Comparison of ENCODE assay signal across 15 cellular contexts in genomic region chr2:73103018-73103542, GRCh38. TPM values are rescaled to one million over a fixed set of nuclear protein-coding genes. Genes with fewer than 3 reads are reported as not detected.
DNase-seq lines count a peak whose midpoint lies in the region; ATAC-seq and TF ChIP-seq lines count a peak whose summit lies in the region.
"Had no signal": no experiment of that assay in that cellular context is flagged by ENCODE, and none has a peak within 500 bp of the region (broad histone marks: within the 10 kb centered on the region; RNA-seq: fewer than 3 reads in every experiment).

No MANE protein-coding gene starts in this region.

- peaks cover 43% of the 10 kb centered on the region for H3K4me1 ChIP-seq in CD4-positive, CD25-positive, alpha-beta regulatory T cell (ENCODE audit: control insufficient read depth, insufficient read depth, low read length, poor library complexity, severe bottlenecking)
- H3K4me1 ChIP-seq: neural progenitor cell had no signal

- DNase-seq in CD4-positive, CD25-positive, alpha-beta regulatory T cell, result no peak
- DNase-seq in GF-D8 (lab: John Stamatoyannopoulos, UW) (peak; percentile 19), T-cell (no peak), left colon (peak in 1 of 2 donors; percentile 35), GM13977 (ENCODE audit: low spot score) (no peak), NCI-H2081 treated with DMSO at 0.1 percent for 48 hours (lab: John Stamatoyannopoulos, UW) (no peak)
- DNase-seq: activated CD4-positive, alpha-beta T cell treated with anti-CD3 and anti-CD28 coated beads for 48 hours; dermis blood vessel endothelial cell; Kasumi-1; stimulated activated naive CD4-positive, alpha-beta T cell had no signal

- H3K27ac Mint-ChIP-seq in CD4-positive, CD25-positive, alpha-beta regulatory T cell, result peak overlapping the region in 2 of 3 donors; percentile 39 to 65
- H3K27ac Mint-ChIP-seq in T-cell, result peak overlapping the region; percentile 54 to 64
- H3K27ac Mint-ChIP-seq: neural progenitor cell had no signal

- in situ Hi-C loops in GM13977 (cut with MboI; ENCODE audit: low pct_unique_long_range_greater_than_20kb, low sequenced_read_pairs, unreplicated experiment), result no loop called here

- H3K4me1 Mint-ChIP-seq in CD4-positive, CD25-positive, alpha-beta regulatory T cell, result peaks cover 11 to 75% (median 35%) of the 10 kb centered on the region in 4 donors
- peaks cover 11 to 42% (median 12%) of the 10 kb centered on the region in 3 donors for H3K4me1 Mint-ChIP-seq in T-cell

- CTCF ChIA-PET in T-cell (lab: Charles Lee), result no interaction called here

- intact Hi-C loops in left colon (cut with DNase I, micrococcal nuclease), result no loop called here

- peak overlapping the region in 3 of 4 donors; percentile 38 to 80 (median 56) for H3K4me3 Mint-ChIP-seq in CD4-positive, CD25-positive, alpha-beta regulatory T cell
- H3K4me3 Mint-ChIP-seq in T-cell, result no peak overlapping the region
- H3K4me3 Mint-ChIP-seq: neural progenitor cell had no signal

- H3K36me3 ChIP-seq in CD4-positive, CD25-positive, alpha-beta regulatory T cell (ENCODE audit: control insufficient read depth, insufficient read depth, low read length), result no peaks in the 10 kb centered on the region
- H3K36me3 ChIP-seq: ascending aorta, neural progenitor cell had no signal

- no peaks in the 10 kb centered on the region for H3K9me3 ChIP-seq in CD4-positive, CD25-positive, alpha-beta regulatory T cell (ENCODE audit: control insufficient read depth in 2 of 2, low read length in 2 of 2)
- H3K9me3 ChIP-seq: ascending aorta had no signal

- TF ChIP-seq CTCF in GM13977 (IDR thresholded peaks at IDR 0.05; ENCODE audit: extremely low read depth, insufficient read depth, missing control alignments), result no peak

- POLR2A ChIA-PET in T-cell (lab: Charles Lee), result no interaction called here

- H3K27ac ChIP-seq in CD4-positive, CD25-positive, alpha-beta regulatory T cell (ENCODE audit: insufficient read depth, low read length, poor library complexity, severe bottlenecking), result peak overlapping the region; percentile 48
- H3K27ac ChIP-seq: ascending aorta, neural progenitor cell had no signal

- no peak for ATAC-seq in CD4-positive, CD25-positive, alpha-beta regulatory T cell (ENCODE audit: low read depth in 2 of 2)
- ATAC-seq in T-cell (replicated peaks in 1 of 4) (peak in 1 of 4 experiments; percentile 22), left colon (peak; percentile 64), HG02763 (IDR thresholded peaks at IDR 0.05; ENCODE audit: unreplicated experiment) (no peak)
- ATAC-seq: sciatic nerve had no signal

- H3K4me3 ChIP-seq in CD4-positive, CD25-positive, alpha-beta regulatory T cell (ENCODE audit: low read depth, low read length), result no peak overlapping the region
- H3K4me3 ChIP-seq: ascending aorta, lung, neural progenitor cell had no signal

- no peaks in the 10 kb centered on the region for H3K9me3 Mint-ChIP-seq in CD4-positive, CD25-positive, alpha-beta regulatory T cell
- no peaks in the 10 kb centered on the region for H3K9me3 Mint-ChIP-seq in T-cell
- H3K9me3 Mint-ChIP-seq: neural progenitor cell had no signal

- no peaks in the 10 kb centered on the region for H3K27me3 ChIP-seq in CD4-positive, CD25-positive, alpha-beta regulatory T cell (ENCODE audit: control insufficient read depth, insufficient read depth, low read length)
- H3K27me3 ChIP-seq: ascending aorta, neural progenitor cell had no signal

- no peaks in the 10 kb centered on the region for H3K27me3 Mint-ChIP-seq in CD4-positive, CD25-positive, alpha-beta regulatory T cell
- no peaks in the 10 kb centered on the region for H3K27me3 Mint-ChIP-seq in T-cell

- no peaks in the 10 kb centered on the region for H3K36me3 Mint-ChIP-seq in CD4-positive, CD25-positive, alpha-beta regulatory T cell
- H3K36me3 Mint-ChIP-seq in T-cell, result peaks cover 3% of the 10 kb centered on the region

RNA-seq across cellular contexts. Expression of gene RAB11FIP5, which starts 9.7 kb away (rescaled TPM):
- total RNA-seq in CD4-positive, CD25-positive, alpha-beta regulatory T cell, result 30.8 TPM
- polyA plus RNA-seq in CD4-positive, CD25-positive, alpha-beta regulatory T cell, result 10 to 100 TPM; 15.4 to 24.0 (median 19.7) TPM
- total RNA-seq in T-cell (10 to 100 TPM in 4 of 5 donors, 1 to 10 TPM in 1; 7.9 to 15.2 (median 11.0) TPM), left colon (10 to 100 TPM; 19.3 to 19.7 TPM)

RNA-seq across cellular contexts. Expression of gene SFXN5, which starts 31.6 kb away (rescaled TPM):
- total RNA-seq in CD4-positive, CD25-positive, alpha-beta regulatory T cell, result 8.0 TPM
- polyA plus RNA-seq in CD4-positive, CD25-positive, alpha-beta regulatory T cell, result 1 to 10 TPM; 1.0 to 2.0 (median 1.7) TPM
- 10 to 100 TPM in 2 of 5 donors, 1 to 10 TPM in 3; 6.3 to 14.2 (median 9.7) TPM for total RNA-seq in T-cell
- total RNA-seq in left colon, result 10 to 100 TPM; 19.9 to 20.5 TPM

Comparison
In these comparisons a context has a peak if more than half of its experiments do, and no peak if none do; other contexts are left out.
1. H3K4me3 Mint-ChIP-seq: peak in CD4-positive, CD25-positive, alpha-beta regulatory T cell (3 of 4); none in T-cell (0 of 3).